ENCODE assay signal across 12 cellular contexts in genomic region chr20:2654831-2655230, GRCh38. TPM values are rescaled to one million over a fixed set of nuclear protein-coding genes. Genes with fewer than 3 reads are reported as not detected.
A peak's percentile ranks its signal among the peaks of the same experiment; 100 is the strongest.
DNase-seq lines count a peak whose midpoint lies in the region; ATAC-seq, FAIRE-seq and TF ChIP-seq lines count a peak whose summit lies in the region.
"Had no signal": no experiment of that assay in that cellular context is flagged by ENCODE, and none has a peak within 500 bp of the region (broad histone marks: within the 10 kb centered on the region; RNA-seq: fewer than 3 reads in every experiment).

No MANE protein-coding gene starts in this region.

- POLR2A ChIA-PET in A549 (lab: Yijun Ruan, JAX): interaction anchor here (1.7 kb wide), 1 partner anchor 9 kb away, joined by 11 read pairs; the partner anchor contains the start of gene IDH3B

- H3K36me3 Mint-ChIP-seq in glutamatergic neuron (ENCODE audit: unreplicated experiment): peaks cover 4% of the 10 kb centered on the region

- no peaks in the 10 kb centered on the region for H3K36me3 ChIP-seq in ovary

- CTCF ChIA-PET in A549 (lab: Yijun Ruan, JAX): interaction anchor here (1.1 to 13.5 kb wide), 7 partner anchors 8 to 130 kb away, joined by 3 to 165 read pairs (median 7); partner anchors contain the start of gene IDH3B

- TF ChIP-seq CTCF in A549 (IDR thresholded peaks at IDR 0.05) (no peak), GM12865 (IDR thresholded peaks at IDR 0.05; ENCODE audit: insufficient read depth, low read depth, low read length, missing control alignments) (no peak), VCaP (conservative IDR thresholded peaks at IDR 0.05) (no peak), glutamatergic neuron (IDR thresholded peaks at IDR 0.05; ENCODE audit: partially characterized antibody, unreplicated experiment) (no peak), ovary (IDR thresholded peaks at IDR 0.05) (no peak)

- no peak for FAIRE-seq in A549 (lab: Jason Lieb, UNC)
- no peak for FAIRE-seq in RCC 7860 (lab: Jason Lieb, UNC)

- intact Hi-C loops in ovary (cut with DNase I): loop anchor here in 2 of 4 donors (5.0 to 10.0 kb wide), 2 partner anchors 37 to 130 kb away; partner anchors contain the start of gene EBF4 (in 1 of the 2)

- no peak for TF ChIP-seq EP300 in A549 (IDR thresholded peaks at IDR 0.05)
- TF ChIP-seq EP300 in ovary (IDR thresholded peaks at IDR 0.05): no peak

- TF ChIP-seq POLR2A in A549 (IDR thresholded peaks at IDR 0.05; ENCODE audit: low read length): no peak
- TF ChIP-seq POLR2A in ovary (IDR thresholded peaks at IDR 0.05): no peak

- H3K4me1 Mint-ChIP-seq in glutamatergic neuron (ENCODE audit: low read depth, unreplicated experiment): peaks cover 5% of the 10 kb centered on the region

- peaks cover 5% of the 10 kb centered on the region for H3K9me3 Mint-ChIP-seq in glutamatergic neuron (ENCODE audit: unreplicated experiment)

- H3K27ac Mint-ChIP-seq in glutamatergic neuron (ENCODE audit: unreplicated experiment): peak overlapping the region; percentile 28

- no peaks in the 10 kb centered on the region for H3K9me3 ChIP-seq in A549
- H3K9me3 ChIP-seq in ovary: no peaks in the 10 kb centered on the region
- H3K9me3 ChIP-seq: left lung had no signal

- ATAC-seq in A549 (no peak), HG03135 (IDR thresholded peaks at IDR 0.05; ENCODE audit: unreplicated experiment) (no peak), GM21367 (IDR thresholded peaks at IDR 0.05; ENCODE audit: unreplicated experiment) (no peak)
- ATAC-seq: esophagus mucosa, left lung had no signal

- H3K27me3 Mint-ChIP-seq in glutamatergic neuron (ENCODE audit: unreplicated experiment): peaks cover 13% of the 10 kb centered on the region

- H3K27ac ChIP-seq in A549 (peak overlapping the region in 1 of 2 experiments; percentile 95; a peak in 3 of 6 replicates), VCaP (peak overlapping the region; percentile 98), ovary (no peak overlapping the region)
- H3K27ac ChIP-seq: left lung had no signal

- peak overlapping the region; percentile 90 for H3K4me3 Mint-ChIP-seq in glutamatergic neuron (ENCODE audit: unreplicated experiment)

- DNase-seq in A549 (ENCODE audit: low read depth in 1 of 2, low spot score in 1 of 2) (no peak), GM12865 (ENCODE audit: low read depth) (no peak), glutamatergic neuron (no peak), RCC 7860 (ENCODE audit: low spot score) (no peak), ovary (no peak)
- DNase-seq: amniotic stem cell, left lung, NCI-H510A had no signal

- H3K27me3 ChIP-seq in ovary: no peaks in the 10 kb centered on the region
- H3K27me3 ChIP-seq: left lung had no signal

- H3K4me1 ChIP-seq in A549 (peaks cover 34% of the 10 kb centered on the region), ovary (ENCODE audit: insufficient read depth) (peaks cover 1% of the 10 kb centered on the region)

- TF ChIP-seq RAD21 in A549 (conservative IDR thresholded peaks at IDR 0.05 in 1 of 2, IDR thresholded peaks at IDR 0.05 in 1 of 2): no peak

- H3K4me3 ChIP-seq in A549: peak overlapping the region; percentile 78; the same call in 2 of the 3 replicates
- peak overlapping the region; percentile 100; the same call in 1 of the 2 replicates for H3K4me3 ChIP-seq in GM12865 (ENCODE audit: low read depth, low read length)
- H3K4me3 ChIP-seq in ovary: no peak overlapping the region

- WGBS in A549 (ENCODE audit: missing lambda C conversion rate): 58% methylated on average over 3 of the region's 3 CpGs
- WGBS in ovary, 3 donors: 67 to 71% (median 71%) methylated on average over 3 of the region's 3 CpGs

- peak overlapping the region; percentile 98 for H3K4me2 ChIP-seq in A549

TF ChIP-seq in A549, 52 proteins besides CTCF, POLR2A, EP300 and RAD21 (continues in another document):
- TF ChIP-seq NFE2L2 (conservative IDR thresholded peaks at IDR 0.05; ENCODE audit: low read length): no peak
- TF ChIP-seq HES2 (IDR thresholded peaks at IDR 0.05): no peak
- no peak for TF ChIP-seq ZNF302 (CRISPR knock-in tag; IDR thresholded peaks at IDR 0.05)
- no peak for TF ChIP-seq CEBPB (IDR thresholded peaks at IDR 0.05)
- no peak for TF ChIP-seq KDM5A (IDR thresholded peaks at IDR 0.05)
- TF ChIP-seq TP53 (CRISPR knock-in tag; IDR thresholded peaks at IDR 0.05): no peak
- no peak for TF ChIP-seq HMGXB4 (CRISPR knock-in tag; IDR thresholded peaks at IDR 0.05; ENCODE audit: borderline replicate concordance)
- no peak for TF ChIP-seq GATA3 (IDR thresholded peaks at IDR 0.05; ENCODE audit: borderline replicate concordance)
- TF ChIP-seq ZFP36 (IDR thresholded peaks at IDR 0.05; ENCODE audit: borderline replicate concordance, partially characterized antibody): no peak
- no peak for TF ChIP-seq CBX2 (IDR thresholded peaks at IDR 0.05; ENCODE audit: borderline replicate concordance, low read depth)
- no peak for TF ChIP-seq ATOH8 (CRISPR knock-in tag; IDR thresholded peaks at IDR 0.05; ENCODE audit: low read depth)
- TF ChIP-seq HDAC2 (IDR thresholded peaks at IDR 0.05): no peak
- no peak for TF ChIP-seq MAFK (IDR thresholded peaks at IDR 0.05; ENCODE audit: partially characterized antibody)
- no peak for TF ChIP-seq RFX5 (IDR thresholded peaks at IDR 0.05)
- TF ChIP-seq FOXS1 (CRISPR knock-in tag; IDR thresholded peaks at IDR 0.05): no peak
- no peak for TF ChIP-seq POLR2AphosphoS2 (conservative IDR thresholded peaks at IDR 0.05; ENCODE audit: low read length)
- no peak for TF ChIP-seq HOXB5 (CRISPR knock-in tag; IDR thresholded peaks at IDR 0.05)
- no peak for TF ChIP-seq PBX3 (IDR thresholded peaks at IDR 0.05)
- no peak for TF ChIP-seq EHMT2 (IDR thresholded peaks at IDR 0.05; ENCODE audit: low read depth)

RNA-seq across cellular contexts. Expression of gene NOP56, which starts 2.4 kb away (rescaled TPM):
- polyA plus RNA-seq in A549 (2011; rRNA removed) (471 and 571 TPM in 2 replicates), A549 (2017; fragmentation: RNase III; extraction: RNeasy Plus Mini Kit Qiagen cat#74134 plus additional on column Dnase treatment) (658 to 761 TPM (median 681 TPM) in 3 replicates), ovary (100 to 1,000 TPM in 1 of 2 donors, 10 to 100 TPM in 1; 76.2 to 207 TPM)
- 493 and 522 TPM in 2 replicates for polyA plus RNA-seq in A549 (2012; cell fraction: cytosol; rRNA removed)
- 926 and 1,083 TPM in 2 replicates for polyA plus RNA-seq in A549 (2012; cell fraction: nucleus; rRNA removed)
- 526 and 546 TPM in 2 replicates for polyA minus RNA-seq in A549 (2011; rRNA and poly(A)+ RNA removed)
- total RNA-seq in glutamatergic neuron (ENCODE audit: unreplicated experiment) (185 TPM), ovary (100 to 1,000 TPM in 5 of 7 donors, 10 to 100 TPM in 2; 62.0 to 181 (median 134) TPM)

RNA-seq across cellular contexts. Expression of gene IDH3B, which starts 9.2 kb away (rescaled TPM):
- polyA plus RNA-seq in A549 (2011; rRNA removed) (188 and 200 TPM in 2 replicates), A549 (2017; fragmentation: RNase III; extraction: RNeasy Plus Mini Kit Qiagen cat#74134 plus additional on column Dnase treatment) (141 to 154 TPM (median 149 TPM) in 3 replicates), ovary (100 to 1,000 TPM in 1 of 2 donors, 10 to 100 TPM in 1; 85.6 to 105 TPM)
- 252 and 259 TPM in 2 replicates for polyA plus RNA-seq in A549 (2012; cell fraction: cytosol; rRNA removed)
- 494 and 609 TPM in 2 replicates for polyA plus RNA-seq in A549 (2012; cell fraction: nucleus; rRNA removed)
- polyA minus RNA-seq in A549 (2011; rRNA and poly(A)+ RNA removed): 164 and 170 TPM in 2 replicates
- total RNA-seq in glutamatergic neuron (ENCODE audit: unreplicated experiment) (103 TPM), ovary (10 to 100 TPM; 68.1 to 92.9 (median 85.9) TPM)

RNA-seq across cellular contexts. Expression of gene EBF4, which starts 37.7 kb away (rescaled TPM):
- 2.2 and 2.9 TPM in 2 replicates for polyA plus RNA-seq in A549 (2011; rRNA removed)
- 1.1 and 1.8 TPM in 2 replicates for polyA plus RNA-seq in A549 (2012; cell fraction: cytosol; rRNA removed)
- polyA plus RNA-seq in A549 (2012; cell fraction: nucleus; rRNA removed): 7.8 and 8.6 TPM in 2 replicates
- 1.5 to 3.2 TPM (median 2.8 TPM) in 3 replicates for polyA plus RNA-seq in A549 (2017; fragmentation: RNase III; extraction: RNeasy Plus Mini Kit Qiagen cat#74134 plus additional on column Dnase treatment)
- 2.6 and 4.5 TPM in 2 replicates for polyA minus RNA-seq in A549 (2011; rRNA and poly(A)+ RNA removed)
- 11.0 TPM for total RNA-seq in glutamatergic neuron (ENCODE audit: unreplicated experiment)
- total RNA-seq in ovary: 10 to 100 TPM; 17.6 to 67.7 (median 55.5) TPM
- polyA plus RNA-seq in ovary: 10 to 100 TPM in 1 of 2 donors, 1 to 10 TPM in 1; 9.4 to 22.3 TPM
